In the genomic region with DNA sequence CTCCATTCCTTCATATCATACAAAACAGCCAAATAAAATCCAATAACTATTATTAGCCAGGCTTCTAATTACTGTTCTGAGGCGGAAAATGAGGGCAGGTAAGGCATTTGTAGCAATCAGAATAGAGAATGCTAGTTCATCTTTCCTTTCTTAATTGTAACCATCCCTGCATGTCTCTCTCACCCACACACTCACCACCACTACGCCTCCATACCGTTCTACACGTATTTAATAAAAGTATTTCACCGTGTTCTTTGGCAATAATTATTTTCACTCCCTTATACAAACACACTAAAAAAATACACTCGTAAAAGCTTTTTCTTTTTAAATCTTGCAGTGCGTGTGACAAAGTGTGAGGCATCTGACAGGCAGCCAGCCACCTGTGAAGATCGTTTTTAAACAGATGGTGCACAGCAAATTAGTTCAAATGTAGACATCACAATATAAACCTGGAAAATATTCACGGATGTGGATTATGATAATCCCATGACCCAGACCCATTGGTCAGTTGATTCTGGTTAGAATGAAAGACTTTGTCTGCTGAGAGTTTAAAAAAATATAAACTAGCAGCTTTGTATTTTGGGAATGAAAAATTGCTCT, we compare ENCODE assay signal across 21 cellular contexts.
"Had no signal": no experiment of that assay in that cellular context is flagged by ENCODE, and none has a peak within 500 bp of the region (broad histone marks: within the 10 kb centered on the region; RNA-seq: fewer than 3 reads in every experiment).

No MANE protein-coding gene starts in this region.

- ATAC-seq: esophagus mucosa; left cardiac atrium; lower lobe of right lung; natural killer cell; right lobe of liver; stimulated activated memory B cell treated with anti-CD40 and anti-IgM and Interleukin-4, amounts not matched to agents 10 μg/mL and 1 μg/mL and 100 μg/mL, for 72 hours; upper lobe of right lung had no signal

- H3K4me1 Mint-ChIP-seq: immature natural killer cell; memory B cell; natural killer cell; stimulated activated memory B cell treated with anti-CD40 and anti-IgM and Interleukin-4, amounts not matched to agents 10 μg/mL and 1 μg/mL and 100 μg/mL, for 72 hours had no signal

- H3K36me3 ChIP-seq: left ventricle myocardium inferior, lower lobe of right lung, neural progenitor cell, ovary, prostate gland, right lobe of liver, tibial nerve, upper lobe of right lung, vagina had no signal

- H3K27me3 Mint-ChIP-seq: memory B cell; stimulated activated memory B cell treated with anti-CD40 and anti-IgM and Interleukin-4, amounts not matched to agents 10 μg/mL and 1 μg/mL and 100 μg/mL, for 72 hours; stimulated activated naive CD8-positive, alpha-beta T cell treated with anti-CD3 and anti-CD28 coated beads, Interleukin-15, Interleukin-2, amounts not matched to agents 100 ng/mL and 50 ng/mL, for 24 hours had no signal

- H3K4me3 ChIP-seq: left ventricle myocardium inferior, lower lobe of right lung, neural progenitor cell, ovary, prostate gland, right lobe of liver, testis, tibial nerve, upper lobe of right lung, vagina had no signal

- H3K9me3 ChIP-seq: left ventricle myocardium inferior, lower lobe of right lung, ovary, prostate gland, right lobe of liver, testis, tibial nerve, upper lobe of right lung, vagina had no signal

- H3K4me1 ChIP-seq: left ventricle myocardium inferior, lower lobe of right lung, prostate gland, right lobe of liver, tibial nerve, upper lobe of right lung, vagina had no signal

- H3K27ac Mint-ChIP-seq: immature natural killer cell; memory B cell; mesothelial cell of epicardium; natural killer cell; neural progenitor cell; stimulated activated memory B cell treated with anti-CD40 and anti-IgM and Interleukin-4, amounts not matched to agents 10 μg/mL and 1 μg/mL and 100 μg/mL, for 72 hours; stimulated activated naive CD8-positive, alpha-beta T cell treated with anti-CD3 and anti-CD28 coated beads, Interleukin-15, Interleukin-2, amounts not matched to agents 100 ng/mL and 50 ng/mL, for 24 hours had no signal

- H3K9me3 Mint-ChIP-seq: memory B cell; mesothelial cell of epicardium; neural progenitor cell; stimulated activated memory B cell treated with anti-CD40 and anti-IgM and Interleukin-4, amounts not matched to agents 10 μg/mL and 1 μg/mL and 100 μg/mL, for 72 hours had no signal

- H3K36me3 Mint-ChIP-seq: memory B cell; mesothelial cell of epicardium; natural killer cell; neural progenitor cell; stimulated activated memory B cell treated with anti-CD40 and anti-IgM and Interleukin-4, amounts not matched to agents 10 μg/mL and 1 μg/mL and 100 μg/mL, for 72 hours had no signal

- H3K27ac ChIP-seq: left ventricle myocardium inferior, lower lobe of right lung, neural progenitor cell, ovary, prostate gland, right lobe of liver, testis, tibial nerve, upper lobe of right lung, vagina had no signal

- H3K27me3 ChIP-seq: neural progenitor cell, ovary, right lobe of liver, testis, tibial nerve, upper lobe of right lung, vagina had no signal

- H3K4me3 Mint-ChIP-seq: immature natural killer cell; memory B cell; mesothelial cell of epicardium; natural killer cell; neural progenitor cell; stimulated activated memory B cell treated with anti-CD40 and anti-IgM and Interleukin-4, amounts not matched to agents 10 μg/mL and 1 μg/mL and 100 μg/mL, for 72 hours; stimulated activated naive CD8-positive, alpha-beta T cell treated with anti-CD3 and anti-CD28 coated beads, Interleukin-15, Interleukin-2, amounts not matched to agents 100 ng/mL and 50 ng/mL, for 24 hours had no signal

- DNase-seq: effector memory CD4-positive, alpha-beta T cell; immature natural killer cell; kidney; left cardiac atrium; left ventricle myocardium inferior; lower lobe of right lung; natural killer cell; ovary; right lobe of liver; stimulated activated CD4-positive, alpha-beta T cell treated with anti-CD3 and anti-CD28 coated beads, Interleukin-4, amount 100 ng/mL, for 1 hour; testis; upper lobe of right lung had no signal
